ENCODE assay signal across 8 cellular contexts in genomic region chr6:37059344-37060194, GRCh38. TPM values are rescaled to one million over a fixed set of nuclear protein-coding genes. Genes with fewer than 3 reads are reported as not detected.
A peak's percentile ranks its signal among the peaks of the same experiment; 100 is the strongest.
DNase-seq lines count a peak whose midpoint lies in the region; ATAC-seq and TF ChIP-seq lines count a peak whose summit lies in the region.

No MANE protein-coding gene starts in this region.

- no peak for TF ChIP-seq CTCF in activated CD8-positive, alpha-beta T cell treated with anti-CD3 and anti-CD28 coated beads for 36 hours (IDR thresholded peaks at IDR 0.05)
- no peak; the same call in 1 of the 2 replicates for TF ChIP-seq CTCF in Panc1 (IDR thresholded peaks at IDR 0.05)

- H3K9me3 Mint-ChIP-seq in activated CD8-positive, alpha-beta T cell treated with anti-CD3 and anti-CD28 coated beads for 36 hours: no peaks in the 10 kb centered on the region
- H3K9me3 Mint-ChIP-seq in activated CD8-positive, alpha-beta T cell treated with anti-CD3 and anti-CD28 coated beads, Interleukin-2, amount 10 ng/mL, durations not matched to agents 7 days and 5 days (ENCODE audit: insufficient read depth): no peaks in the 10 kb centered on the region

- H3K36me3 ChIP-seq in Panc1 (ENCODE audit: control insufficient read depth, insufficient read depth, low read length): no peaks in the 10 kb centered on the region

- peak; percentile 31 for DNase-seq in activated CD8-positive, alpha-beta T cell treated with anti-CD3 and anti-CD28 coated beads for 36 hours
- no peak for DNase-seq in activated CD8-positive, alpha-beta T cell treated with anti-CD3 and anti-CD28 coated beads, Interleukin-2, amount 10 ng/mL, durations not matched to agents 7 days and 5 days
- DNase-seq in Panc1 (ENCODE audit: low read depth, low spot score): peak; percentile 90
- peak; percentile 92 for DNase-seq in epithelial cell of prostate (ENCODE audit: low read depth, low spot score)
- peak; percentile 46 for DNase-seq in midbrain (lab: John Stamatoyannopoulos, UW)

- ATAC-seq in activated CD8-positive, alpha-beta T cell treated with anti-CD3 and anti-CD28 coated beads for 36 hours: peak; percentile 55
- ATAC-seq in activated CD8-positive, alpha-beta T cell treated with anti-CD3 and anti-CD28 coated beads, Interleukin-2, amount 10 ng/mL, durations not matched to agents 7 days and 5 days: no peak
- ATAC-seq in Panc1 (peak; percentile 92), HG03280 (IDR thresholded peaks at IDR 0.05; ENCODE audit: unreplicated experiment) (no peak), GM19452 (IDR thresholded peaks at IDR 0.05; ENCODE audit: unreplicated experiment) (no peak), HG02852 (IDR thresholded peaks at IDR 0.05; ENCODE audit: unreplicated experiment) (no peak)

- in situ Hi-C loops in Panc1 (cut with HindIII; ENCODE audit: low pct_unique_long_range_greater_than_20kb, low sequenced_read_pairs): no loop called here

- intact Hi-C loops in activated CD8-positive, alpha-beta T cell treated with anti-CD3 and anti-CD28 coated beads for 36 hours (cut with micrococcal nuclease): no loop called here
- intact Hi-C loops in Panc1 (cut with micrococcal nuclease; ENCODE audit: unreplicated experiment): loop anchor here (2.0 to 5.0 kb wide), 2 partner anchors 68 to 113 kb away; no protein-coding TSS in a partner anchor

- no peaks in the 10 kb centered on the region for H3K9me3 ChIP-seq in Panc1 (ENCODE audit: control insufficient read depth, insufficient read depth, low read depth, low read length)

- peak overlapping the region in 1 of 2 experiments; percentile 36; a peak in 2 of 4 replicates for H3K4me3 ChIP-seq in Panc1 (ENCODE audit: low read depth in 2 of 2, low read length in 2 of 2)

- no peaks in the 10 kb centered on the region for H3K27me3 Mint-ChIP-seq in activated CD8-positive, alpha-beta T cell treated with anti-CD3 and anti-CD28 coated beads for 36 hours
- no peaks in the 10 kb centered on the region for H3K27me3 Mint-ChIP-seq in activated CD8-positive, alpha-beta T cell treated with anti-CD3 and anti-CD28 coated beads, Interleukin-2, amount 10 ng/mL, durations not matched to agents 7 days and 5 days (ENCODE audit: low read depth)

- POLR2A ChIA-PET in activated CD8-positive, alpha-beta T cell treated with anti-CD3 and anti-CD28 coated beads for 36 hours (lab: Charles Lee): no interaction called here
- POLR2A ChIA-PET in activated CD8-positive, alpha-beta T cell treated with anti-CD3 and anti-CD28 coated beads, Interleukin-2, amount 10 ng/mL, durations not matched to agents 7 days and 5 days (lab: Charles Lee): interaction anchor here (14.7 kb wide), 1 partner anchor 113 kb away, joined by 574 read pairs; the partner anchor contains the start of gene PIM1
- POLR2A ChIA-PET in Panc1 (lab: Charles Lee): interaction anchor here (0.6 to 1.0 kb wide), 3 partner anchors 76 to 180 kb away, joined by 3 read pairs; no protein-coding TSS in a partner anchor

- peaks cover 51% of the 10 kb centered on the region for H3K4me1 ChIP-seq in Panc1 (ENCODE audit: control insufficient read depth, insufficient read depth, low read length)

- no peaks in the 10 kb centered on the region for H3K36me3 Mint-ChIP-seq in activated CD8-positive, alpha-beta T cell treated with anti-CD3 and anti-CD28 coated beads for 36 hours (ENCODE audit: low read depth)
- no peaks in the 10 kb centered on the region for H3K36me3 Mint-ChIP-seq in activated CD8-positive, alpha-beta T cell treated with anti-CD3 and anti-CD28 coated beads, Interleukin-2, amount 10 ng/mL, durations not matched to agents 7 days and 5 days (ENCODE audit: low read depth)

- no peak overlapping the region for H3K4me3 Mint-ChIP-seq in activated CD8-positive, alpha-beta T cell treated with anti-CD3 and anti-CD28 coated beads for 36 hours
- no peak overlapping the region for H3K4me3 Mint-ChIP-seq in activated CD8-positive, alpha-beta T cell treated with anti-CD3 and anti-CD28 coated beads, Interleukin-2, amount 10 ng/mL, durations not matched to agents 7 days and 5 days

- CTCF ChIA-PET in activated CD8-positive, alpha-beta T cell treated with anti-CD3 and anti-CD28 coated beads for 36 hours (lab: Charles Lee): interaction anchor here (0.6 to 18.1 kb wide), 6 partner anchors 9 to 154 kb away, joined by 3 to 405 read pairs (median 4); no protein-coding TSS in a partner anchor
- CTCF ChIA-PET in activated CD8-positive, alpha-beta T cell treated with anti-CD3 and anti-CD28 coated beads, Interleukin-2, amount 10 ng/mL, durations not matched to agents 7 days and 5 days (lab: Charles Lee): interaction anchor here (0.7 to 18.3 kb wide), 3 partner anchors 9 to 114 kb away, joined by 3 to 506 read pairs (median 3); no protein-coding TSS in a partner anchor
- CTCF ChIA-PET in Panc1 (lab: Charles Lee): interaction anchor here (0.7 kb wide), 1 partner anchor 113 kb away, joined by 3 read pairs; no protein-coding TSS in a partner anchor

- no peaks in the 10 kb centered on the region for H3K27me3 ChIP-seq in Panc1 (ENCODE audit: control insufficient read depth, insufficient read depth, low read length)

- H3K27ac ChIP-seq in Panc1 (ENCODE audit: low read length): peak overlapping the region; percentile 93
- peak overlapping the region; percentile 100 for H3K27ac ChIP-seq in epithelial cell of prostate

- BruUV-seq in Panc1 (replicated peaks; lab: Mats Ljungman, UMichigan): no TSS peak

- no peak overlapping the region for H3K27ac Mint-ChIP-seq in activated CD8-positive, alpha-beta T cell treated with anti-CD3 and anti-CD28 coated beads for 36 hours
- H3K27ac Mint-ChIP-seq in activated CD8-positive, alpha-beta T cell treated with anti-CD3 and anti-CD28 coated beads, Interleukin-2, amount 10 ng/mL, durations not matched to agents 7 days and 5 days: no peak overlapping the region

- H3K4me1 Mint-ChIP-seq in activated CD8-positive, alpha-beta T cell treated with anti-CD3 and anti-CD28 coated beads for 36 hours (ENCODE audit: low read depth): peaks cover 7% of the 10 kb centered on the region
- peaks cover 9% of the 10 kb centered on the region for H3K4me1 Mint-ChIP-seq in activated CD8-positive, alpha-beta T cell treated with anti-CD3 and anti-CD28 coated beads, Interleukin-2, amount 10 ng/mL, durations not matched to agents 7 days and 5 days (ENCODE audit: low read depth)

RNA-seq across cellular contexts. Expression of gene FGD2, which starts 54.1 kb away (rescaled TPM):
- 1 to 10 TPM; 1.4 to 1.6 TPM for total RNA-seq in activated CD8-positive, alpha-beta T cell treated with anti-CD3 and anti-CD28 coated beads for 36 hours
- 10 to 100 TPM; 10.1 to 12.1 TPM for total RNA-seq in activated CD8-positive, alpha-beta T cell treated with anti-CD3 and anti-CD28 coated beads, Interleukin-2, amount 10 ng/mL, durations not matched to agents 7 days and 5 days
- 0.10 TPM for total RNA-seq in Panc1 (2021; ENCODE audit: unreplicated experiment)
- polyA plus RNA-seq in Panc1 (2012; ENCODE audit: insufficient read length): 0.16 TPM

Comparison
In these comparisons a context has a peak if more than half of its experiments do, and no peak if none do; other contexts are left out.
1. ATAC-seq: peak in activated CD8-positive, alpha-beta T cell treated with anti-CD3 and anti-CD28 coated beads for 36 hours (single experiment) and Panc1 (single experiment); none in activated CD8-positive, alpha-beta T cell treated with anti-CD3 and anti-CD28 coated beads, Interleukin-2, amount 10 ng/mL, durations not matched to agents 7 days and 5 days (single experiment), HG03280 (single experiment), GM19452 (single experiment) and HG02852 (single experiment).
2. RNA of gene FGD2, which starts 54.1 kb away (total RNA-seq): 10.1 to 12.1 TPM in activated CD8-positive, alpha-beta T cell treated with anti-CD3 and anti-CD28 coated beads, Interleukin-2, amount 10 ng/mL, durations not matched to agents 7 days and 5 days; 1.4 to 1.6 TPM in activated CD8-positive, alpha-beta T cell treated with anti-CD3 and anti-CD28 coated beads for 36 hours and 0.10 TPM in Panc1 (single experiment); every median in the first group is over 4 times any median in the second.